Comparison of ENCODE assay signal across 14 cellular contexts in the genomic region with DNA sequence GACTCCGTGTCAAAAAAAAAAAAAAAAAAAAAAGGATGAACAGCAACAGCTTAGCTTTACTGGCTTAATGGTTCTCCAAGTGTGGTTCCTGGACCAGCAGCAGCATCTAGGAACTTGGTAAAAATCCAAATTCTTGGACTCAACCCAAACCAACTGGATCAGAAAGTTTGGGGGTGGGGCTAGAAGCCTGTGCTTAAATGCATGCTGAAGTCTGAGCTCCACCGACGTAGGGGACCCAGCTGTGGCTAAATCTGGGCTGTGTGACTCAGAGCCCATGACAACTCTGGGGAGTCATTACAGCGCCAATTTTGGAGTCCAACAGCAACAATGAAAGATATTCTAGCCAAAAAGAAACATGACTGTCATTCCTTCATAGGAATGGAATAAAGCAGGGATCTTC. TPM values are rescaled to one million over a fixed set of nuclear protein-coding genes. Genes with fewer than 3 reads are reported as not detected.
DNase-seq lines count a peak whose midpoint lies in the region; ATAC-seq and TF ChIP-seq lines count a peak whose summit lies in the region.
"Had no signal": no experiment of that assay in that cellular context is flagged by ENCODE, and none has a peak within 500 bp of the region (broad histone marks: within the 10 kb centered on the region; RNA-seq: fewer than 3 reads in every experiment).

No MANE protein-coding gene starts in this region.

- 2 to 14% methylated on average over 3 to 4 of the region's 4 CpGs for WGBS in GM23248 (ENCODE audit: low coverage in 1 of 2, low lambda C conversion rate in 2 of 2, missing lambda C conversion rate in 2 of 2), 2 experiments
- 41 to 59% (median 53%) methylated on average over 4 of the region's 4 CpGs for WGBS in adrenal gland, 4 donors

- H3K27me3 ChIP-seq in GM23248 (replicated peaks; ENCODE audit: insufficient read depth) (peaks cover 9% of the 10 kb centered on the region; the same call in 1 of the 2 replicates), adrenal gland (no peaks in the 10 kb centered on the region), skeletal muscle satellite cell (ENCODE audit: control insufficient read depth, insufficient read depth, low read length) (no peaks in the 10 kb centered on the region)
- H3K27me3 ChIP-seq: thyroid gland had no signal

- ATAC-seq in HG03571 (IDR thresholded peaks at IDR 0.05; ENCODE audit: unreplicated experiment) (no peak), HG02852 (IDR thresholded peaks at IDR 0.05; ENCODE audit: unreplicated experiment) (no peak)

- 0 out of 2 replicates have a peak, but pooled peaks cover 3% of the 10 kb centered on the region for H3K9me2 ChIP-seq in GM23248 (ENCODE audit: insufficient read depth)

- no peaks in the 10 kb centered on the region for H4K20me1 ChIP-seq in GM23248 (ENCODE audit: insufficient read depth)

- H3K4me3 ChIP-seq in GM23248 (no peak overlapping the region), adrenal gland (no peak overlapping the region), skeletal muscle satellite cell (ENCODE audit: low read length) (no peak overlapping the region)
- H3K4me3 ChIP-seq: thyroid gland had no signal

- H3F3A ChIP-seq in GM23248 (ENCODE audit: insufficient read depth) = no peaks in the 10 kb centered on the region; the same call in 1 of the 2 replicates

- intact Hi-C loops in adrenal gland (cut with DNase I) (no loop called here), cardiac septum (cut with DNase I) (no loop called here)

- peaks cover 4% of the 10 kb centered on the region for H3K4me1 ChIP-seq in GM23248 (ENCODE audit: insufficient read depth)
- no peaks in the 10 kb centered on the region for H3K4me1 ChIP-seq in adrenal gland (replicated peaks in 1 of 2)
- peaks cover 14% of the 10 kb centered on the region for H3K4me1 ChIP-seq in skeletal muscle satellite cell (ENCODE audit: control insufficient read depth, insufficient read depth, low read length)
- H3K4me1 ChIP-seq: thyroid gland had no signal

- H2AFZ ChIP-seq in GM23248 = no peak overlapping the region

- no peak for TF ChIP-seq POLR2A in adrenal gland (IDR thresholded peaks at IDR 0.05)

- no peak overlapping the region for H3K9ac ChIP-seq in GM23248
- H3K9ac ChIP-seq in skeletal muscle satellite cell (ENCODE audit: low read depth, low read length) = no peak overlapping the region

- H3K79me2 ChIP-seq in GM23248 (ENCODE audit: insufficient read depth) = no peaks in the 10 kb centered on the region

- in situ Hi-C loops in GM23248 (cut with MboI) = no loop called here

- H3K27ac ChIP-seq in GM23248 = no peak overlapping the region
- H3K27ac ChIP-seq in adrenal gland = no peak overlapping the region
- H3K27ac ChIP-seq: thyroid gland had no signal

- no peak for TF ChIP-seq CTCF in adrenal gland (IDR thresholded peaks at IDR 0.05)

- DNase-seq in GM23248 (peak; percentile 83), adrenal gland (peak in 6 of 7 donors; percentile 40 to 72 (median 50)), cardiac septum (ENCODE audit: low spot score) (peak; percentile 80), midbrain (lab: John Stamatoyannopoulos, UW) (no peak), NCI-H2029 treated with DMSO at 0.1 percent for 48 hours (lab: John Stamatoyannopoulos, UW) (no peak)
- DNase-seq: activated CD4-positive, CD25-positive, alpha-beta regulatory T cell; activated T-cell treated with anti-CD3 and anti-CD28 coated beads for 4 hours; amniotic stem cell; COR-L47; NCI-H226 had no signal

- H3K4me2 ChIP-seq in GM23248 (ENCODE audit: unreplicated experiment) (no peak overlapping the region), skeletal muscle satellite cell (ENCODE audit: low read length) (peak overlapping the region; percentile 8)

- H3K9me3 ChIP-seq in GM23248 (ENCODE audit: low read depth) = no peaks in the 10 kb centered on the region
- H3K9me3 ChIP-seq in adrenal gland (replicated peaks in 1 of 3) = no peaks in the 10 kb centered on the region
- H3K9me3 ChIP-seq in skeletal muscle satellite cell (replicated peaks; ENCODE audit: low read length) = no peaks in the 10 kb centered on the region
- H3K9me3 ChIP-seq: thyroid gland had no signal

- no peaks in the 10 kb centered on the region for H3K36me3 ChIP-seq in GM23248 (ENCODE audit: low read depth)
- H3K36me3 ChIP-seq in adrenal gland (replicated peaks in 1 of 2) = no peaks in the 10 kb centered on the region
- H3K36me3 ChIP-seq in skeletal muscle satellite cell (ENCODE audit: insufficient read depth, low read length) = no peaks in the 10 kb centered on the region
- H3K36me3 ChIP-seq: thyroid gland had no signal

RNA-seq across cellular contexts. Expression of a gene that starts 13.6 kb away (rescaled TPM):
- total RNA-seq in GM23248 (2014; rRNA removed; shearing (Covaris generic)) = 12.6 and 12.9 TPM in 2 replicates
- polyA plus RNA-seq in GM23248 (2016; fragmentation: Nextera tagmentation; extraction: Ambion mirVana) (24.0 and 24.9 TPM in 2 replicates), adrenal gland (10 to 100 TPM in 2 of 3 donors, 1 to 10 TPM in 1; 9.2 to 48.8 (median 24.3) TPM)
- total RNA-seq in adrenal gland (10 to 100 TPM; 27.7 to 56.8 (median 41.7) TPM), cardiac septum (35.9 TPM)
- 11.8 and 12.4 TPM in 2 replicates for total RNA-seq in skeletal muscle satellite cell (2012; rRNA removed)

Comparison
In these comparisons a context has a peak if more than half of its experiments do, and no peak if none do; other contexts are left out.
1. DNase-seq: peak in GM23248 (single experiment), adrenal gland (6 of 7) and cardiac septum (single experiment); none in midbrain (single experiment) and NCI-H2029 treated with DMSO at 0.1 percent for 48 hours (single experiment).